In genomic region chr14:23071975-23072539, GRCh38 we compare ENCODE assay signal across 6 cellular contexts.
A peak's percentile ranks its signal among the peaks of the same experiment; 100 is the strongest.
DNase-seq lines count a peak whose midpoint lies in the region.

No MANE protein-coding gene starts in this region.

- H3K9me3 ChIP-seq in adipocyte (ENCODE audit: control insufficient read depth, low read length) (no peaks in the 10 kb centered on the region), mucosa of stomach (ENCODE audit: control insufficient read depth, low read length) (no peaks in the 10 kb centered on the region)

- DNase-seq in EL (peak; percentile 20), adipocyte (ENCODE audit: low read depth) (no peak), NOMO-1 (lab: John Stamatoyannopoulos, UW; ENCODE audit: unreplicated experiment in 2 of 2) (no peak), 8988T (no peak), germinal center (ENCODE audit: low spot score) (no peak)

- H3K27me3 ChIP-seq in adipocyte (replicated peaks; ENCODE audit: control insufficient read depth, insufficient read depth, low read length) = no peaks in the 10 kb centered on the region
- no peaks in the 10 kb centered on the region for H3K27me3 ChIP-seq in mucosa of stomach (ENCODE audit: control insufficient read depth, insufficient read depth, low read length)

- H3K4me1 ChIP-seq in adipocyte (ENCODE audit: control insufficient read depth, insufficient read depth, low read length) (peaks cover 63% of the 10 kb centered on the region), mucosa of stomach (ENCODE audit: control insufficient read depth, insufficient read depth, low read length) (peaks cover 24% of the 10 kb centered on the region)

- H3K9ac ChIP-seq in adipocyte (ENCODE audit: low read length) (peak overlapping the region; percentile 99), mucosa of stomach (ENCODE audit: low read length) (peak overlapping the region; percentile 67)

- peaks cover 72% of the 10 kb centered on the region for H3K36me3 ChIP-seq in adipocyte (ENCODE audit: control insufficient read depth, insufficient read depth, low read length, severe bottlenecking)
- peaks cover 25% of the 10 kb centered on the region for H3K36me3 ChIP-seq in mucosa of stomach (ENCODE audit: control insufficient read depth, insufficient read depth, low read length)

- H3K4me3 ChIP-seq in adipocyte (ENCODE audit: low read length) (peak overlapping the region; percentile 95), mucosa of stomach (ENCODE audit: low read length) (no peak overlapping the region)
